23 cellular contexts compared by ENCODE assay signal in genomic region chr12:93727911-93728310, GRCh38. TPM values are rescaled to one million over a fixed set of nuclear protein-coding genes. Genes with fewer than 3 reads are reported as not detected.
DNase-seq lines count a peak whose midpoint lies in the region; ATAC-seq, FAIRE-seq and TF ChIP-seq lines count a peak whose summit lies in the region.
"Had no signal": no experiment of that assay in that cellular context is flagged by ENCODE, and none has a peak within 500 bp of the region (broad histone marks: within the 10 kb centered on the region; RNA-seq: fewer than 3 reads in every experiment).

No MANE protein-coding gene starts in this region.

- H3K9me3 Mint-ChIP-seq in activated CD8-positive, alpha-beta memory T cell treated with anti-CD3 and anti-CD28 coated beads, Interleukin-2, amount 10 ng/mL, durations not matched to agents 7 days and 5 days (ENCODE audit: low read depth), result no peaks in the 10 kb centered on the region

- ATAC-seq in Right ventricle myocardium superior (ENCODE audit: poor library complexity), result peak; percentile 19
- ATAC-seq in left cardiac atrium, result no peak
- peak; percentile 70 for ATAC-seq in left lobe of liver
- ATAC-seq in psoas muscle, result peak in 2 of 4 donors; percentile 2 to 24
- no peak for ATAC-seq in activated CD8-positive, alpha-beta memory T cell treated with anti-CD3 and anti-CD28 coated beads, Interleukin-2, amount 10 ng/mL, durations not matched to agents 7 days and 5 days

- H3K9ac ChIP-seq in kidney (ENCODE audit: low read length in 2 of 2), result no peak overlapping the region

- TF ChIP-seq CTCF in psoas muscle (IDR thresholded peaks at IDR 0.05) (no peak), uterus (IDR thresholded peaks at IDR 0.05) (no peak), kidney (IDR thresholded peaks at IDR 0.05; ENCODE audit: borderline replicate concordance, extremely low read depth, insufficient read depth) (no peak)

- H3K36me3 ChIP-seq in psoas muscle (ENCODE audit: insufficient read depth in 1 of 2, low read depth in 1 of 2), result no peaks in the 10 kb centered on the region
- H3K36me3 ChIP-seq in uterus, result no peaks in the 10 kb centered on the region
- no peaks in the 10 kb centered on the region for H3K36me3 ChIP-seq in kidney (ENCODE audit: control insufficient read depth in 1 of 2, insufficient read depth in 2 of 2, low read length in 2 of 2)
- H3K36me3 ChIP-seq: BE2C, Peyer's patch had no signal

- no peaks in the 10 kb centered on the region for H3K27me3 Mint-ChIP-seq in activated CD8-positive, alpha-beta memory T cell treated with anti-CD3 and anti-CD28 coated beads, Interleukin-2, amount 10 ng/mL, durations not matched to agents 7 days and 5 days
- H3K27me3 Mint-ChIP-seq: CD4-positive, alpha-beta T cell had no signal

- no peaks in the 10 kb centered on the region for H3K9me3 ChIP-seq in psoas muscle
- H3K9me3 ChIP-seq in uterus, result no peaks in the 10 kb centered on the region
- no peaks in the 10 kb centered on the region for H3K9me3 ChIP-seq in kidney (ENCODE audit: control insufficient read depth in 1 of 2, low read length in 2 of 2)
- H3K9me3 ChIP-seq: BE2C, Peyer's patch had no signal

- intact Hi-C loops in Right ventricle myocardium superior (cut with DNase I), result no loop called here
- intact Hi-C loops in left cardiac atrium (cut with DNase I), result no loop called here
- intact Hi-C loops in psoas muscle (cut with DNase I), result loop anchor here (5.0 kb wide), 2 partner anchors 46 to 51 kb away; partner anchors contain the start of gene CRADD (in 1 of the 2)
- intact Hi-C loops in uterus (cut with DNase I; ENCODE audit: low total_unique reads), result no loop called here
- intact Hi-C loops in kidney (cut with DNase I), result no loop called here

- CTCF ChIA-PET in activated CD8-positive, alpha-beta memory T cell treated with anti-CD3 and anti-CD28 coated beads, Interleukin-2, amount 10 ng/mL, durations not matched to agents 7 days and 5 days (lab: Charles Lee), result no interaction called here

- no peak overlapping the region for H3K27ac Mint-ChIP-seq in activated CD8-positive, alpha-beta memory T cell treated with anti-CD3 and anti-CD28 coated beads, Interleukin-2, amount 10 ng/mL, durations not matched to agents 7 days and 5 days
- H3K27ac Mint-ChIP-seq: CD4-positive, alpha-beta T cell had no signal

- no peak overlapping the region for H3K4me3 Mint-ChIP-seq in activated CD8-positive, alpha-beta memory T cell treated with anti-CD3 and anti-CD28 coated beads, Interleukin-2, amount 10 ng/mL, durations not matched to agents 7 days and 5 days
- H3K4me3 Mint-ChIP-seq: CD4-positive, alpha-beta T cell had no signal

- H3K4me3 ChIP-seq in psoas muscle (peak overlapping the region; percentile 9), uterus (no peak overlapping the region), kidney (ENCODE audit: low read length in 2 of 2) (no peak overlapping the region)
- H3K4me3 ChIP-seq: Peyer's patch had no signal

- no peak for FAIRE-seq in kidney (lab: Jason Lieb, UNC)

- 64 to 87% (median 65%) methylated on average over 4 of the region's 4 CpGs for WGBS in psoas muscle, 3 donors

- TF ChIP-seq POLR2A in uterus (IDR thresholded peaks at IDR 0.05), result no peak

- H3K4me1 ChIP-seq in psoas muscle (peaks cover 23% of the 10 kb centered on the region), uterus (peaks cover 0 to 6% of the 10 kb centered on the region in 2 donors), kidney (ENCODE audit: control insufficient read depth in 1 of 2, insufficient read depth in 1 of 2, low read depth in 1 of 2, low read length in 2 of 2) (peaks cover 0 to 4% of the 10 kb centered on the region in 2 donors)
- H3K4me1 ChIP-seq: Peyer's patch had no signal

- no peak for DNase-seq in Right ventricle myocardium superior
- DNase-seq in left cardiac atrium, result no peak
- DNase-seq in left lobe of liver (ENCODE audit: low spot score), result no peak
- DNase-seq in psoas muscle, result no peak
- no peak for DNase-seq in uterus
- DNase-seq in GF-D8 (lab: John Stamatoyannopoulos, UW), result no peak
- DNase-seq in kidney, result no peak
- DNase-seq in activated CD8-positive, alpha-beta memory T cell treated with anti-CD3 and anti-CD28 coated beads, Interleukin-2, amount 10 ng/mL, durations not matched to agents 7 days and 5 days, result no peak
- DNase-seq: 8988T; BE2C; Calu3; CD4-positive, alpha-beta T cell; DMS53; H7; IMR-90; Kasumi-1; MM.1S; NCI-H1092 treated with DMSO at 0.1 percent for 48 hours; NCI-H187; NCI-H345; NCI-H526; Peyer's patch; SHP77 treated with DMSO at 0.1 percent for 48 hours had no signal

- H3K27me3 ChIP-seq in psoas muscle (ENCODE audit: insufficient read depth in 3 of 3, low read length in 2 of 3), result no peaks in the 10 kb centered on the region
- H3K27me3 ChIP-seq in uterus, result no peaks in the 10 kb centered on the region
- H3K27me3 ChIP-seq: BE2C, Peyer's patch had no signal

- no peaks in the 10 kb centered on the region for H3K36me3 Mint-ChIP-seq in activated CD8-positive, alpha-beta memory T cell treated with anti-CD3 and anti-CD28 coated beads, Interleukin-2, amount 10 ng/mL, durations not matched to agents 7 days and 5 days

- H3K4me1 Mint-ChIP-seq in activated CD8-positive, alpha-beta memory T cell treated with anti-CD3 and anti-CD28 coated beads, Interleukin-2, amount 10 ng/mL, durations not matched to agents 7 days and 5 days, result peaks cover 8% of the 10 kb centered on the region

- H3K27ac ChIP-seq in psoas muscle (peak overlapping the region; percentile 76), uterus (peak overlapping the region; percentile 84 to 90), kidney (ENCODE audit: low read depth in 2 of 2, low read length in 2 of 2) (no peak overlapping the region)

RNA-seq across cellular contexts. Expression of gene CRADD, which starts 50.7 kb away (rescaled TPM):
- total RNA-seq in Right ventricle myocardium superior (35.8 TPM), left cardiac atrium (10 to 100 TPM; 33.8 to 33.9 TPM), left lobe of liver (27.0 TPM), psoas muscle (10 to 100 TPM; 12.7 to 21.1 (median 14.7) TPM), uterus (100 to 1,000 TPM in 1 of 4 donors, 10 to 100 TPM in 3; 26.4 to 105 (median 49.2) TPM), kidney (19.1 TPM)
- polyA plus RNA-seq in psoas muscle (10 to 100 TPM; 11.0 to 12.1 (median 11.5) TPM), kidney (ENCODE audit: insufficient read depth, low read depth, low replicate concordance) (28.8 TPM)
- 10 to 100 TPM; 10.8 to 13.1 TPM for total RNA-seq in activated CD8-positive, alpha-beta memory T cell treated with anti-CD3 and anti-CD28 coated beads, Interleukin-2, amount 10 ng/mL, durations not matched to agents 7 days and 5 days

Comparison
In these comparisons a context has a peak if more than half of its experiments do, and no peak if none do; other contexts are left out.
1. ATAC-seq: peak in Right ventricle myocardium superior (single experiment) and left lobe of liver (single experiment); none in left cardiac atrium (0 of 2) and activated CD8-positive, alpha-beta memory T cell treated with anti-CD3 and anti-CD28 coated beads, Interleukin-2, amount 10 ng/mL, durations not matched to agents 7 days and 5 days (single experiment).
2. H3K27ac ChIP-seq: peak in psoas muscle (single experiment) and uterus (2 of 2); none in kidney (0 of 2).
3. intact Hi-C loops: an anchor here in psoas muscle (5.0 kb wide); none called in Right ventricle myocardium superior, left cardiac atrium, uterus and kidney.